ENCODE assay signal across 8 cellular contexts in genomic region chr2:197159681-197160211, GRCh38.
DNase-seq lines count a peak whose midpoint lies in the region; ATAC-seq and TF ChIP-seq lines count a peak whose summit lies in the region.

No MANE protein-coding gene starts in this region.

- H3K36me3 ChIP-seq in HAP-1 (replicated peaks) = no peaks in the 10 kb centered on the region
- no peaks in the 10 kb centered on the region for H3K36me3 ChIP-seq in gastrocnemius medialis

- peak overlapping the region; percentile 56 to 100 (median 79) for H3K27ac Mint-ChIP-seq in naive thymus-derived CD8-positive, alpha-beta T cell

- H3K4me3 ChIP-seq in HAP-1 (no peak overlapping the region), gastrocnemius medialis (no peak overlapping the region)

- H3K9me3 Mint-ChIP-seq in naive thymus-derived CD8-positive, alpha-beta T cell = peaks cover 0 to 10% (median 0%) of the 10 kb centered on the region in 9 donors

- H3K4me3 Mint-ChIP-seq in naive thymus-derived CD8-positive, alpha-beta T cell = peak overlapping the region in 7 of 10 donors; percentile 16 to 50 (median 32)

- POLR2A ChIA-PET in naive thymus-derived CD8-positive, alpha-beta T cell (lab: Charles Lee) = no interaction called here

- peaks cover 19 to 33% (median 25%) of the 10 kb centered on the region in 3 donors for H3K36me3 Mint-ChIP-seq in naive thymus-derived CD8-positive, alpha-beta T cell

- DNase-seq in activated gamma-delta T cell treated with anti-CD3 and anti-CD28 coated beads, Interleukin-2, amount 50 U/mL, for 16 hours (ENCODE audit: low read depth) = peak; percentile 15
- DNase-seq in naive thymus-derived CD8-positive, alpha-beta T cell = peak in 2 of 10 donors; percentile 22 to 23
- DNase-seq in iPS-NIHi7 (ENCODE audit: extremely low spot score) = no peak
- no peak for DNase-seq in HuH-7 (ENCODE audit: low spot score)
- DNase-seq in HAP-1 (ENCODE audit: low spot score in 2 of 2) = no peak
- no peak for DNase-seq in gastrocnemius medialis

- no peak overlapping the region for H3K27ac ChIP-seq in gastrocnemius medialis

- in situ Hi-C loops in HAP-1 (cut with MboI; ENCODE audit: low sequenced_read_pairs) (no loop called here), gastrocnemius medialis (cut with MboI; ENCODE audit: low sequenced_read_pairs in 4 of 4) (no loop called here)

- H3K4me1 Mint-ChIP-seq in naive thymus-derived CD8-positive, alpha-beta T cell = peaks cover 38 to 88% (median 76%) of the 10 kb centered on the region in 4 donors

- no peak for TF ChIP-seq CTCF in gastrocnemius medialis (IDR thresholded peaks at IDR 0.05 in 4 of 5, conservative IDR thresholded peaks at IDR 0.05 in 1 of 5)

- TF ChIP-seq POLR2A in gastrocnemius medialis (IDR thresholded peaks at IDR 0.05) = no peak

- H3K9me3 ChIP-seq in HAP-1 = no peaks in the 10 kb centered on the region
- H3K9me3 ChIP-seq in gastrocnemius medialis = no peaks in the 10 kb centered on the region

- H3K27me3 Mint-ChIP-seq in naive thymus-derived CD8-positive, alpha-beta T cell = no peaks in the 10 kb centered on the region

- intact Hi-C loops in gastrocnemius medialis (cut with DNase I; ENCODE audit: low total_unique reads) = no loop called here

- H3K27me3 ChIP-seq in HAP-1 (ENCODE audit: low read depth) (no peaks in the 10 kb centered on the region), gastrocnemius medialis (no peaks in the 10 kb centered on the region)

- H3K4me1 ChIP-seq in HAP-1 = no peaks in the 10 kb centered on the region
- H3K4me1 ChIP-seq in gastrocnemius medialis = no peaks in the 10 kb centered on the region

- ATAC-seq in GM18498 (IDR thresholded peaks at IDR 0.05; ENCODE audit: unreplicated experiment) = peak; percentile 48
- peak; percentile 36 for ATAC-seq in HG03378 (IDR thresholded peaks at IDR 0.05; ENCODE audit: unreplicated experiment)
- ATAC-seq in naive thymus-derived CD8-positive, alpha-beta T cell = peak; percentile 48 to 66
- no peak for ATAC-seq in gastrocnemius medialis

Comparison
In these comparisons a context has a peak if more than half of its experiments do, and no peak if none do; other contexts are left out.
1. ATAC-seq: peak in GM18498 (single experiment), HG03378 (single experiment) and naive thymus-derived CD8-positive, alpha-beta T cell (2 of 2); none in gastrocnemius medialis (0 of 2).